Comparison of ENCODE assay signal across 8 cellular contexts in the genomic region with DNA sequence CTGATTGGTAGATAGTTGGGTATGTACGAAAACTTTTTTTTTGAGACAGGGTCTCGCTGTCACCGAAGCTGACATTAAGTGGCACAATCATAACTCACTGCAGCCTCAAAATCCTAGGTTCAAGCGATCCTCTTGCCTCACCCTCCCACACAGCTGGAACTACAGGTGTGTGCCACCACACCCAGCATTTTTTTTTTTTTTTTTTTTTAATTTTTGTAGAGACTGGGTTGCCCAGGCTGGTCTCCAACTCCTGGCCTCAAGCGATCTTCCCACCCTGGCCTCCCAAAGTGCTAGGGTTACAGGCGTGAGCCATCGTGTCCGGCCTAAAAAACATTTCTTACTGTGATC. TPM values are rescaled to one million over a fixed set of nuclear protein-coding genes. Genes with fewer than 3 reads are reported as not detected.
DNase-seq lines count a peak whose midpoint lies in the region; ATAC-seq and TF ChIP-seq lines count a peak whose summit lies in the region.

No MANE protein-coding gene starts in this region.

- peaks cover 5% of the 10 kb centered on the region for H3K27me3 ChIP-seq in Loucy (ENCODE audit: insufficient read depth, low read length, poor library complexity, severe bottlenecking)

- no peak overlapping the region for H2AFZ ChIP-seq in Loucy (ENCODE audit: low read length)

- H3K4me3 Mint-ChIP-seq in CD14-positive monocyte (peak overlapping the region; percentile 86 to 96), nephron (peak overlapping the region; percentile 87 to 97 (median 95))

- no peaks in the 10 kb centered on the region for H3K9me2 ChIP-seq in Loucy (replicated peaks; ENCODE audit: low read depth, low read length)

- DNase-seq in CD14-positive monocyte (ENCODE audit: low spot score) (no peak), choroid plexus epithelial cell (ENCODE audit: low read depth) (no peak), NCI-H1694 treated with DMSO at 0.1 percent for 48 hours (lab: John Stamatoyannopoulos, UW) (no peak), NAMALWA (ENCODE audit: low spot score) (no peak), NCI-H446 (lab: John Stamatoyannopoulos, UW) (no peak)

- no peaks in the 10 kb centered on the region for H3K9me3 Mint-ChIP-seq in CD14-positive monocyte
- no peaks in the 10 kb centered on the region for H3K9me3 Mint-ChIP-seq in nephron

- TF ChIP-seq CTCF in CD14-positive monocyte (IDR thresholded peaks at IDR 0.05), result no peak
- TF ChIP-seq CTCF in Loucy (conservative IDR thresholded peaks at IDR 0.05; ENCODE audit: low read length), result no peak
- no peak for TF ChIP-seq CTCF in choroid plexus epithelial cell (conservative IDR thresholded peaks at IDR 0.05; ENCODE audit: low read depth, low read length)
- TF ChIP-seq CTCF in nephron (IDR thresholded peaks at IDR 0.05; ENCODE audit: unreplicated experiment in 3 of 3), result no peak

- peak overlapping the region; percentile 99 for H3K9ac ChIP-seq in Loucy (ENCODE audit: low read depth, low read length, poor library complexity, severe bottlenecking)

- H3K9me3 ChIP-seq in Loucy (ENCODE audit: insufficient read depth, low read depth, low read length), result no peaks in the 10 kb centered on the region

- H3K4me1 Mint-ChIP-seq in CD14-positive monocyte (peaks cover 70% of the 10 kb centered on the region), nephron (peaks cover 37% of the 10 kb centered on the region)

- peaks cover 64% of the 10 kb centered on the region for H3K79me2 ChIP-seq in Loucy (ENCODE audit: insufficient read depth, low read length)

- intact Hi-C loops in CD14-positive monocyte (cut with micrococcal nuclease), result loop anchor here (2.0 to 10.0 kb wide), 3 partner anchors 22 to 428 kb away; partner anchors contain the start of genes INPP5A (in 1 of the 2) and PPP2R2D (in 1 of the 2)

- no peaks in the 10 kb centered on the region for H3K36me3 ChIP-seq in Loucy (ENCODE audit: insufficient read depth, low read length)

- ATAC-seq in HG02884 (IDR thresholded peaks at IDR 0.05; ENCODE audit: unreplicated experiment), result no peak

- peak overlapping the region; percentile 92 for H3K4me2 ChIP-seq in Loucy (ENCODE audit: low read depth, low read length, poor library complexity, severe bottlenecking)

- peaks cover 51% of the 10 kb centered on the region for H3K4me1 ChIP-seq in Loucy (ENCODE audit: insufficient read depth, low read length, poor library complexity, severe bottlenecking)

- H3K27me3 Mint-ChIP-seq in CD14-positive monocyte (ENCODE audit: low read depth in 3 of 3), result peaks cover 0 to 2% (median 0%) of the 10 kb centered on the region in 3 donors
- H3K27me3 Mint-ChIP-seq in nephron (ENCODE audit: low read depth), result peaks cover 5% of the 10 kb centered on the region

- H4K20me1 ChIP-seq in Loucy (ENCODE audit: insufficient read depth, low read length, poor library complexity, severe bottlenecking), result peaks cover 33% of the 10 kb centered on the region

- H3K27ac Mint-ChIP-seq in CD14-positive monocyte, result peak overlapping the region; percentile 87 to 95 (median 94)
- H3K27ac Mint-ChIP-seq in nephron, result peak overlapping the region in 2 of 3 experiments; percentile 16 to 67

- H3F3A ChIP-seq in Loucy (ENCODE audit: low read depth), result no peaks in the 10 kb centered on the region

- H3K36me3 Mint-ChIP-seq in CD14-positive monocyte (peaks cover 32 to 41% of the 10 kb centered on the region in 2 donors), nephron (ENCODE audit: low read depth) (peaks cover 44% of the 10 kb centered on the region)

- peak overlapping the region; percentile 95 for H3K4me3 ChIP-seq in Loucy (ENCODE audit: low read length, poor library complexity, severe bottlenecking)
- peak overlapping the region; percentile 93 for H3K4me3 ChIP-seq in choroid plexus epithelial cell (ENCODE audit: low read depth, low read length)

RNA-seq across cellular contexts. Expression of gene LRRC27, which starts 1.5 kb away (rescaled TPM):
- 1 to 10 TPM; 3.6 TPM for polyA plus RNA-seq in CD14-positive monocyte

RNA-seq across cellular contexts. Expression of gene STK32C, which starts 22.7 kb away (rescaled TPM):
- 10 to 100 TPM; 13.6 to 18.4 TPM for polyA plus RNA-seq in CD14-positive monocyte
